Comparison of ENCODE assay signal across 8 cellular contexts in genomic region chr18:23662309-23663263, GRCh38. TPM values are rescaled to one million over a fixed set of nuclear protein-coding genes. Genes with fewer than 3 reads are reported as not detected.
DNase-seq lines count a peak whose midpoint lies in the region; ATAC-seq and TF ChIP-seq lines count a peak whose summit lies in the region.

TSS of gene ANKRD29 (minus strand) at chr18:23662911. CDS start at chr18:23662730, 181 bp downstream.

- H3K27ac ChIP-seq in ACC112 (ENCODE audit: low read depth, low read length) (no peak within 1 kb of the TSS), cardiac muscle cell (no peak within 1 kb of the TSS)

- CTCF ChIA-PET in activated naive CD4-positive, alpha-beta T cell treated with anti-CD3 and anti-CD28 coated beads, Interleukin-2, amount 10 ng/mL, durations not matched to agents 7 days and 5 days (lab: Charles Lee), result interaction anchor here (0.9 to 1.2 kb wide), 3 partner anchors 10 to 256 kb away, joined by 3 read pairs; no protein-coding TSS in a partner anchor

- intact Hi-C loops in posterior cingulate gyrus (cut with DNase I), result no loop called here

- H3K36me3 Mint-ChIP-seq in activated naive CD4-positive, alpha-beta T cell treated with anti-CD3 and anti-CD28 coated beads, Interleukin-2, amount 10 ng/mL, durations not matched to agents 7 days and 5 days, result no peaks in the 10 kb centered on the region

- no peaks in the 10 kb centered on the region for H3K9me3 Mint-ChIP-seq in activated naive CD4-positive, alpha-beta T cell treated with anti-CD3 and anti-CD28 coated beads, Interleukin-2, amount 10 ng/mL, durations not matched to agents 7 days and 5 days

- DNase-seq in GM20000 (ENCODE audit: low spot score), result peak; percentile 66
- DNase-seq in RPMI7951 (ENCODE audit: low read depth), result peak; percentile 45
- DNase-seq in activated naive CD4-positive, alpha-beta T cell treated with anti-CD3 and anti-CD28 coated beads, Interleukin-2, amount 10 ng/mL, durations not matched to agents 7 days and 5 days, result peak; percentile 79
- DNase-seq in cardiac muscle cell (ENCODE audit: low read depth in 1 of 2, low spot score in 1 of 2), result peak; percentile 41 to 52
- DNase-seq in posterior cingulate gyrus, result peak in 9 of 10 donors; percentile 17 to 90 (median 46)
- no peak for DNase-seq in occipital lobe (lab: John Stamatoyannopoulos, UW)

- no peaks in the 10 kb centered on the region for H3K79me2 ChIP-seq in ACC112 (ENCODE audit: control insufficient read depth, insufficient read depth, low read length, unreplicated experiment)

- peak within 1 kb of the TSS; percentile 73 for H3K4me3 Mint-ChIP-seq in activated naive CD4-positive, alpha-beta T cell treated with anti-CD3 and anti-CD28 coated beads, Interleukin-2, amount 10 ng/mL, durations not matched to agents 7 days and 5 days

- peaks cover 88% of the 10 kb centered on the region for H3K27me3 Mint-ChIP-seq in activated naive CD4-positive, alpha-beta T cell treated with anti-CD3 and anti-CD28 coated beads, Interleukin-2, amount 10 ng/mL, durations not matched to agents 7 days and 5 days

- H3K4me3 ChIP-seq in ACC112 (ENCODE audit: low read depth, low read length), result peak within 1 kb of the TSS; percentile 85
- peak within 1 kb of the TSS; percentile 51 for H3K4me3 ChIP-seq in cardiac muscle cell

- peak within 1 kb of the TSS; percentile 97 for H2AFZ ChIP-seq in ACC112 (ENCODE audit: low read length, unreplicated experiment)

- peaks cover 24% of the 10 kb centered on the region for H3K4me1 Mint-ChIP-seq in activated naive CD4-positive, alpha-beta T cell treated with anti-CD3 and anti-CD28 coated beads, Interleukin-2, amount 10 ng/mL, durations not matched to agents 7 days and 5 days

- H3K9me3 ChIP-seq in cardiac muscle cell (ENCODE audit: low read depth), result no peaks in the 10 kb centered on the region

- H3K27me3 ChIP-seq in ACC112 (ENCODE audit: insufficient read depth, low read length) (peaks cover 10% of the 10 kb centered on the region; the same call in 1 of the 2 replicates), cardiac muscle cell (peaks cover 57% of the 10 kb centered on the region)

- H3K36me3 ChIP-seq in ACC112 (ENCODE audit: insufficient read depth, low read length), result no peaks in the 10 kb centered on the region
- no peaks in the 10 kb centered on the region for H3K36me3 ChIP-seq in cardiac muscle cell

- no peak for ATAC-seq in HG03097 (IDR thresholded peaks at IDR 0.05; ENCODE audit: low FRiP score, unreplicated experiment)

- TF ChIP-seq CTCF in GM20000 (IDR thresholded peaks at IDR 0.05; ENCODE audit: extremely low read depth, missing control alignments) (no peak), cardiac muscle cell (IDR thresholded peaks at IDR 0.05; ENCODE audit: low read depth, low read length) (no peak)

- H3K4me1 ChIP-seq in ACC112 (ENCODE audit: control insufficient read depth, insufficient read depth, low read length, unreplicated experiment), result peaks cover 11% of the 10 kb centered on the region
- no peaks in the 10 kb centered on the region for H3K4me1 ChIP-seq in cardiac muscle cell (ENCODE audit: low read depth)

- H3K27ac Mint-ChIP-seq in activated naive CD4-positive, alpha-beta T cell treated with anti-CD3 and anti-CD28 coated beads, Interleukin-2, amount 10 ng/mL, durations not matched to agents 7 days and 5 days, result no peak within 1 kb of the TSS

RNA-seq across cellular contexts. Expression of gene ANKRD29, which starts in this region (rescaled TPM):
- 1.6 and 1.8 TPM in 2 replicates for total RNA-seq in RPMI7951 (2014; rRNA removed; shearing (Covaris generic))
- total RNA-seq in cardiac muscle cell, result 0.14 and 0.77 TPM in 2 replicates
- polyA plus RNA-seq in cardiac muscle cell, result 0.44 and 0.92 TPM in 2 replicates
- total RNA-seq in occipital lobe, result 1.2 TPM

Comparison
In these comparisons a context has a peak if more than half of its experiments do, and no peak if none do; other contexts are left out.
1. Peak in DNase-seq and H3K4me3 ChIP-seq in cardiac muscle cell; RNA of the gene not detected or under 1 TPM.